In the genomic region with DNA sequence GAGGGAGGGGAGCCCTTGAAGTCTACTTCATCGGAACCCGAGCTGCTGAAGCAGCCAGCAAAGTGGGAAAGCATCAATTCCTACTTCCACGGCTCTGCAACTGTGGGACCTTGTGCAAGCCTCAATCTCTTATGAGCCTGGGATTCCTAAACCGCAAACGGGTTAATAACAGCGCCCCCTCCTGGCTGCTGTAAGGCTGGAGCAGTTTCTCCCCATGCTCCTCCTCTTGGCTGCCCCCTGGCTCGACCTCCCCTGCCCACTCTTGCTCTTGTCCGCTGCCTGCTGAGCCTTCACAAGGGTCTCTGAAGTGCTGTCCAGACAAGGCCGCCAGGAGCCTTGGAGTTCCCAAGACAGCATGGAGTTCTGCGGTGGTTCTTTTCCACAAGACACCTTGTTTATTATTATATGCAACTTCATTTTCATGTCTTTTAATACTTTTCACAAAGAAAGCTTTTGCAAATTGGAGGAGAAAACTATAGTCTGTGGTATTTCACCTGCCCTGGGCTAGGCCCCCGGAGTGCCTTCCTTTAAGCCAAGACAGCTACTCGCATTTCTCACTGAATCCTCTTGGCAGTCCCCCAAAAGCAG, we compare ENCODE assay signal across 11 cellular contexts.
DNase-seq lines count a peak whose midpoint lies in the region; ATAC-seq and TF ChIP-seq lines count a peak whose summit lies in the region.
"Had no signal": no experiment of that assay in that cellular context is flagged by ENCODE, and none has a peak within 500 bp of the region (broad histone marks: within the 10 kb centered on the region; RNA-seq: fewer than 3 reads in every experiment).

No MANE protein-coding gene starts in this region.

- H3K36me3 ChIP-seq in CD8-positive, alpha-beta memory T cell (ENCODE audit: insufficient read depth, low read length), result no peaks in the 10 kb centered on the region

- H3K4me1 ChIP-seq in CD8-positive, alpha-beta memory T cell (ENCODE audit: insufficient read depth, low read length), result no peaks in the 10 kb centered on the region

- POLR2A ChIA-PET in activated CD4-positive, alpha-beta T cell treated with anti-CD3 and anti-CD28 coated beads, Interleukin-2, amount 10 ng/mL, durations not matched to agents 7 days and 5 days (lab: Charles Lee), result no interaction called here
- POLR2A ChIA-PET in CD8-positive, alpha-beta memory T cell (lab: Charles Lee), result no interaction called here

- H3K9me3 ChIP-seq in CD8-positive, alpha-beta memory T cell (ENCODE audit: low read length), result no peaks in the 10 kb centered on the region

- H3K4me3 Mint-ChIP-seq in activated CD4-positive, alpha-beta T cell treated with anti-CD3 and anti-CD28 coated beads, Interleukin-2, amount 10 ng/mL, durations not matched to agents 7 days and 5 days, result no peak overlapping the region
- H3K4me3 Mint-ChIP-seq in endothelial cell (ENCODE audit: unreplicated experiment) (no peak overlapping the region), progenitor cell of endocrine pancreas (ENCODE audit: low read depth) (no peak overlapping the region)
- no peak overlapping the region for H3K4me3 Mint-ChIP-seq in CD8-positive, alpha-beta memory T cell
- H3K4me3 Mint-ChIP-seq: activated naive CD4-positive, alpha-beta T cell treated with anti-CD3 and anti-CD28 coated beads, Interleukin-2, amount 50 U/mL, for 24 hours; CD4-positive, alpha-beta T cell had no signal

- in situ Hi-C loops in KBM-7 (cut with MboI; ENCODE audit: low pct_unique_long_range_greater_than_20kb, low sequenced_read_pairs), result no loop called here

- H3K36me3 Mint-ChIP-seq in activated CD4-positive, alpha-beta T cell treated with anti-CD3 and anti-CD28 coated beads, Interleukin-2, amount 10 ng/mL, durations not matched to agents 7 days and 5 days (ENCODE audit: low read depth), result no peaks in the 10 kb centered on the region
- H3K36me3 Mint-ChIP-seq in endothelial cell (ENCODE audit: low read depth, unreplicated experiment) (no peaks in the 10 kb centered on the region), progenitor cell of endocrine pancreas (ENCODE audit: insufficient read depth) (no peaks in the 10 kb centered on the region)
- no peaks in the 10 kb centered on the region for H3K36me3 Mint-ChIP-seq in CD8-positive, alpha-beta memory T cell
- H3K36me3 Mint-ChIP-seq: activated naive CD4-positive, alpha-beta T cell treated with anti-CD3 and anti-CD28 coated beads, Interleukin-2, amount 50 U/mL, for 24 hours had no signal

- DNase-seq in activated CD4-positive, alpha-beta T cell treated with anti-CD3 and anti-CD28 coated beads, Interleukin-2, amount 10 ng/mL, durations not matched to agents 7 days and 5 days, result peak; percentile 9
- DNase-seq in activated CD4-positive, alpha-beta T cell treated with anti-CD3 and anti-CD28 coated beads, Interleukin-2, amount 50 U/mL, for 1 hour, result no peak
- peak; percentile 14 for DNase-seq in KBM-7
- DNase-seq in endothelial cell (ENCODE audit: low spot score), result peak; percentile 75
- DNase-seq in progenitor cell of endocrine pancreas (ENCODE audit: low spot score, unreplicated experiment), result no peak
- DNase-seq in UCSD-AML1 (lab: John Stamatoyannopoulos, UW; ENCODE audit: unreplicated experiment), result no peak
- no peak for DNase-seq in CD8-positive, alpha-beta memory T cell
- DNase-seq: CD4-positive, alpha-beta T cell had no signal

- H3K27ac ChIP-seq in CD8-positive, alpha-beta memory T cell (ENCODE audit: low read depth, low read length), result no peak overlapping the region

- H3K4me1 Mint-ChIP-seq in activated CD4-positive, alpha-beta T cell treated with anti-CD3 and anti-CD28 coated beads, Interleukin-2, amount 10 ng/mL, durations not matched to agents 7 days and 5 days, result no peaks in the 10 kb centered on the region
- H3K4me1 Mint-ChIP-seq in endothelial cell (ENCODE audit: unreplicated experiment), result no peaks in the 10 kb centered on the region
- peaks cover 9% of the 10 kb centered on the region for H3K4me1 Mint-ChIP-seq in progenitor cell of endocrine pancreas (ENCODE audit: low read depth)
- no peaks in the 10 kb centered on the region for H3K4me1 Mint-ChIP-seq in CD8-positive, alpha-beta memory T cell
- H3K4me1 Mint-ChIP-seq: activated naive CD4-positive, alpha-beta T cell treated with anti-CD3 and anti-CD28 coated beads, Interleukin-2, amount 50 U/mL, for 24 hours had no signal

- H3K9me3 Mint-ChIP-seq in activated CD4-positive, alpha-beta T cell treated with anti-CD3 and anti-CD28 coated beads, Interleukin-2, amount 10 ng/mL, durations not matched to agents 7 days and 5 days, result no peaks in the 10 kb centered on the region
- H3K9me3 Mint-ChIP-seq in endothelial cell (ENCODE audit: unreplicated experiment) (no peaks in the 10 kb centered on the region), progenitor cell of endocrine pancreas (ENCODE audit: low read depth) (no peaks in the 10 kb centered on the region)
- no peaks in the 10 kb centered on the region for H3K9me3 Mint-ChIP-seq in CD8-positive, alpha-beta memory T cell
- H3K9me3 Mint-ChIP-seq: activated naive CD4-positive, alpha-beta T cell treated with anti-CD3 and anti-CD28 coated beads, Interleukin-2, amount 50 U/mL, for 24 hours; CD4-positive, alpha-beta T cell had no signal

- H3K4me3 ChIP-seq in CD8-positive, alpha-beta memory T cell (ENCODE audit: low read length), result no peak overlapping the region

- TF ChIP-seq CTCF in endothelial cell (IDR thresholded peaks at IDR 0.05; ENCODE audit: unreplicated experiment), result peak; percentile 82
- TF ChIP-seq CTCF in progenitor cell of endocrine pancreas (IDR thresholded peaks at IDR 0.05; ENCODE audit: unreplicated experiment), result peak; percentile 51

- H3K27me3 ChIP-seq in CD8-positive, alpha-beta memory T cell (ENCODE audit: insufficient read depth, low read length, poor library complexity, severe bottlenecking), result no peaks in the 10 kb centered on the region

- CTCF ChIA-PET in activated CD4-positive, alpha-beta T cell treated with anti-CD3 and anti-CD28 coated beads, Interleukin-2, amount 10 ng/mL, durations not matched to agents 7 days and 5 days (lab: Charles Lee), result no interaction called here
- CTCF ChIA-PET in CD8-positive, alpha-beta memory T cell (lab: Charles Lee), result no interaction called here

- H3K27me3 Mint-ChIP-seq in activated CD4-positive, alpha-beta T cell treated with anti-CD3 and anti-CD28 coated beads, Interleukin-2, amount 10 ng/mL, durations not matched to agents 7 days and 5 days, result no peaks in the 10 kb centered on the region
- peaks cover 2% of the 10 kb centered on the region for H3K27me3 Mint-ChIP-seq in endothelial cell (ENCODE audit: unreplicated experiment)
- peaks cover 43% of the 10 kb centered on the region for H3K27me3 Mint-ChIP-seq in progenitor cell of endocrine pancreas
- H3K27me3 Mint-ChIP-seq in CD8-positive, alpha-beta memory T cell, result peaks cover 5 to 27% of the 10 kb centered on the region in 2 donors

- ATAC-seq in HG03025 (IDR thresholded peaks at IDR 0.05; ENCODE audit: low FRiP score, unreplicated experiment), result no peak
- ATAC-seq: left colon had no signal

- no peak overlapping the region for H3K27ac Mint-ChIP-seq in activated CD4-positive, alpha-beta T cell treated with anti-CD3 and anti-CD28 coated beads, Interleukin-2, amount 10 ng/mL, durations not matched to agents 7 days and 5 days
- H3K27ac Mint-ChIP-seq in endothelial cell (ENCODE audit: unreplicated experiment), result no peak overlapping the region
- H3K27ac Mint-ChIP-seq in progenitor cell of endocrine pancreas, result no peak overlapping the region
- H3K27ac Mint-ChIP-seq in CD8-positive, alpha-beta memory T cell, result no peak overlapping the region
- H3K27ac Mint-ChIP-seq: activated naive CD4-positive, alpha-beta T cell treated with anti-CD3 and anti-CD28 coated beads, Interleukin-2, amount 50 U/mL, for 24 hours; CD4-positive, alpha-beta T cell had no signal

Comparison
In these comparisons a context has a peak if more than half of its experiments do, and no peak if none do; other contexts are left out.
1. DNase-seq: peak in activated CD4-positive, alpha-beta T cell treated with anti-CD3 and anti-CD28 coated beads, Interleukin-2, amount 10 ng/mL, durations not matched to agents 7 days and 5 days (single experiment), KBM-7 (single experiment) and endothelial cell (single experiment); none in activated CD4-positive, alpha-beta T cell treated with anti-CD3 and anti-CD28 coated beads, Interleukin-2, amount 50 U/mL, for 1 hour (single experiment), progenitor cell of endocrine pancreas (single experiment), UCSD-AML1 (single experiment) and CD8-positive, alpha-beta memory T cell (0 of 5).